Comparison of ENCODE assay signal across 8 cellular contexts in genomic region chr16:81446318-81447275, GRCh38. TPM values are rescaled to one million over a fixed set of nuclear protein-coding genes. Genes with fewer than 3 reads are reported as not detected.
DNase-seq lines count a peak whose midpoint lies in the region; ATAC-seq, FAIRE-seq and TF ChIP-seq lines count a peak whose summit lies in the region.

No MANE protein-coding gene starts in this region.

- H3K4me3 ChIP-seq in Loucy (ENCODE audit: low read length, poor library complexity, severe bottlenecking) (peak overlapping the region; percentile 85), K562 (peak overlapping the region; percentile 54), stomach smooth muscle (ENCODE audit: low read length in 2 of 2) (peak overlapping the region; percentile 72 to 81)

- CTCF ChIA-PET in K562 (lab: Yijun Ruan, JAX; ENCODE audit: low intra/inter-chr PET ratio): no interaction called here

- peaks cover 43% of the 10 kb centered on the region for H4K20me1 ChIP-seq in Loucy (ENCODE audit: insufficient read depth, low read length, poor library complexity, severe bottlenecking)
- peaks cover 24% of the 10 kb centered on the region for H4K20me1 ChIP-seq in K562 (replicated peaks; ENCODE audit: control insufficient read depth, insufficient read depth, low read length)

- POLR2A ChIA-PET in K562 (lab: Yijun Ruan, JAX): interaction anchor here (0.7 to 1.9 kb wide), 6 partner anchors 11 to 52 kb away, joined by 3 to 7 read pairs (median 4); no protein-coding TSS in a partner anchor

- TF ChIP-seq CTCF in Loucy (conservative IDR thresholded peaks at IDR 0.05; ENCODE audit: low read length): no peak
- TF ChIP-seq CTCF in K562 (IDR thresholded peaks at IDR 0.05 in 2 of 3, conservative IDR thresholded peaks at IDR 0.05 in 1 of 3; ENCODE audit: insufficient read depth in 2 of 3, low read depth in 1 of 3, low read length in 3 of 3): no peak

- H3K36me3 ChIP-seq in Loucy (ENCODE audit: insufficient read depth, low read length): no peaks in the 10 kb centered on the region
- H3K36me3 ChIP-seq in K562 (ENCODE audit: control insufficient read depth, insufficient read depth, low read length): peaks cover 13% of the 10 kb centered on the region; the same call in 2 of the 3 replicates
- no peaks in the 10 kb centered on the region for H3K36me3 ChIP-seq in stomach smooth muscle (ENCODE audit: control insufficient read depth in 2 of 2, insufficient read depth in 2 of 2, low read length in 2 of 2)

- peaks cover 3% of the 10 kb centered on the region for H3K9me1 ChIP-seq in K562 (ENCODE audit: control insufficient read depth, insufficient read depth, low read length)

- H3K79me2 ChIP-seq in Loucy (ENCODE audit: insufficient read depth, low read length): peaks cover 65% of the 10 kb centered on the region
- H3K79me2 ChIP-seq in K562 (ENCODE audit: control insufficient read depth, insufficient read depth, low read length): peaks cover 66% of the 10 kb centered on the region

- 0 out of 2 replicates have a peak overlapping the region, but pooled peaks have one; percentile 2 for H2AFZ ChIP-seq in Loucy (ENCODE audit: low read length)
- H2AFZ ChIP-seq in K562 (ENCODE audit: low read depth, low read length): no peak overlapping the region

- peak overlapping the region; percentile 94 for H3K4me2 ChIP-seq in Loucy (ENCODE audit: low read depth, low read length, poor library complexity, severe bottlenecking)
- peak overlapping the region; percentile 97 for H3K4me2 ChIP-seq in K562 (ENCODE audit: insufficient read depth, low read length)

- H3K27ac ChIP-seq in K562 (ENCODE audit: extremely low read depth, low read depth, low read length): peak overlapping the region; percentile 70
- peak overlapping the region; percentile 67 for H3K27ac ChIP-seq in stomach smooth muscle (ENCODE audit: low read length)

- intact Hi-C loops in K562 (cut with micrococcal nuclease) (loop anchor here (5.0 kb wide), 1 partner anchor 36 kb away; no protein-coding TSS in a partner anchor), left colon (cut with DNase I, micrococcal nuclease) (no loop called here)

- no peaks in the 10 kb centered on the region for H3F3A ChIP-seq in Loucy (ENCODE audit: low read depth)

- BruUV-seq in K562 (replicated peaks; lab: Mats Ljungman, UMichigan): TSS peak; percentile 42

- FAIRE-seq in K562 (lab: Jason Lieb, UNC): peak; percentile 44

- H3K4me1 ChIP-seq in Loucy (ENCODE audit: insufficient read depth, low read length, poor library complexity, severe bottlenecking) (peaks cover 55% of the 10 kb centered on the region), K562 (replicated peaks in 1 of 2; ENCODE audit: control insufficient read depth in 2 of 2, insufficient read depth in 2 of 2, low read length in 2 of 2) (peaks cover 47 to 50% of the 10 kb centered on the region in 2 experiments), stomach smooth muscle (ENCODE audit: control insufficient read depth, insufficient read depth, low read length) (peaks cover 31% of the 10 kb centered on the region)

- ATAC-seq in K562 (no peak; the same call in 2 of the 3 replicates), left colon (peak; percentile 24), GM21737 (IDR thresholded peaks at IDR 0.05; ENCODE audit: unreplicated experiment) (no peak)

- 0 out of 4 replicates have a peak, but pooled peaks of 1 of the 2 experiments have one; percentile 4 for TF ChIP-seq RAD21 in K562 (CRISPR knock-in tag; conservative IDR thresholded peaks at IDR 0.05 in 1 of 2, IDR thresholded peaks at IDR 0.05 in 1 of 2)

- H3K9ac ChIP-seq in Loucy (ENCODE audit: low read depth, low read length, poor library complexity, severe bottlenecking) (peak overlapping the region; percentile 86), K562 (ENCODE audit: insufficient read depth in 1 of 2, low read depth in 2 of 2, low read length in 2 of 2) (peak overlapping the region; percentile 67 to 95), stomach smooth muscle (ENCODE audit: low read length in 2 of 2) (peak overlapping the region; percentile 71 to 73)

- DNase-seq in ELF-1 (ENCODE audit: low read depth, low spot score) (peak; percentile 44), K562 (ENCODE audit: extremely low read depth in 1 of 4, low spot score in 3 of 4) (peak in 1 of 4 experiments; percentile 49), left colon (peak; percentile 66 to 68), NCI-H510A treated with DMSO at 0.1 percent for 48 hours (lab: John Stamatoyannopoulos, UW) (no peak), NCI-H1694 (lab: John Stamatoyannopoulos, UW) (no peak)

- TF ChIP-seq EP300 in K562 (IDR thresholded peaks at IDR 0.05; ENCODE audit: low read length): no peak

- H3K27me3 ChIP-seq in Loucy (ENCODE audit: insufficient read depth, low read length, poor library complexity, severe bottlenecking) (no peaks in the 10 kb centered on the region), K562 (ENCODE audit: control insufficient read depth in 2 of 2, insufficient read depth in 2 of 2, low read length in 2 of 2) (peaks cover 16 to 24% of the 10 kb centered on the region in 2 experiments), stomach smooth muscle (ENCODE audit: control insufficient read depth in 1 of 2, insufficient read depth in 2 of 2, low read length in 2 of 2) (no peaks in the 10 kb centered on the region)

- no peaks in the 10 kb centered on the region for H3K9me2 ChIP-seq in Loucy (replicated peaks; ENCODE audit: low read depth, low read length)

- WGBS in K562 (ENCODE audit: insufficient coverage, low coverage, missing lambda C conversion rate): 8% methylated on average over 29 of the region's 31 CpGs

- TF ChIP-seq POLR2A in K562 (conservative IDR thresholded peaks at IDR 0.05): no peak

- H3K9me3 ChIP-seq in Loucy (ENCODE audit: insufficient read depth, low read depth, low read length): no peaks in the 10 kb centered on the region
- peaks cover 5% of the 10 kb centered on the region; the same call in 1 of the 2 replicates for H3K9me3 ChIP-seq in K562 (replicated peaks; ENCODE audit: control insufficient read depth, insufficient read depth, low read depth, low read length)
- no peaks in the 10 kb centered on the region for H3K9me3 ChIP-seq in stomach smooth muscle (ENCODE audit: control insufficient read depth in 2 of 2, low read length in 2 of 2)

- in situ Hi-C loops in K562 (cut with MboI): no loop called here

TF ChIP-seq in K562, 482 proteins besides CTCF, POLR2A, EP300 and RAD21 (continues in another document):
- TF ChIP-seq ZNF41 (CRISPR knock-in tag; conservative IDR thresholded peaks at IDR 0.05): no peak
- no peak for TF ChIP-seq ZBTB12 (CRISPR knock-in tag; IDR thresholded peaks at IDR 0.05)

RNA-seq across cellular contexts. Expression of gene CMIP, which starts 2.0 kb away (rescaled TPM):
- total RNA-seq in K562 (2011; cell fraction: chromatin; rRNA removed; ENCODE audit: low replicate concordance): 107 and 183 TPM in 2 replicates
- 75.7 and 79.0 TPM in 2 replicates for total RNA-seq in K562 (2011; cell fraction: nucleolus; rRNA removed)
- total RNA-seq in K562 (2011; cell fraction: nucleoplasm; rRNA removed): 101 and 152 TPM in 2 replicates
- total RNA-seq in K562 (2014; rRNA removed): 16.1 and 19.1 TPM in 2 replicates
- 10.3 and 10.8 TPM in 2 replicates for total RNA-seq in K562 (2014; rRNA removed; fragmentation: Illumina TruSeq; extraction: Trizol)
- 9.7 and 11.5 TPM in 2 replicates for total RNA-seq in K562 (2015; rRNA removed; fragmentation: Illumina TruSeq; extraction: Trizol)
- 66.4 and 82.5 TPM in 2 replicates for total RNA-seq in K562 (2021)
- 8.1 and 19.2 TPM in 2 replicates for polyA plus RNA-seq in K562 (2011; rRNA removed)
- polyA plus RNA-seq in K562 (2011; cell fraction: cytosol; rRNA removed): 17.6 and 21.0 TPM in 2 replicates
- 46.1 and 50.8 TPM in 2 replicates for polyA plus RNA-seq in K562 (2011; cell fraction: nucleus; rRNA removed)
- polyA plus RNA-seq in K562 (2012): 51.9 and 88.9 TPM in 2 replicates
- 39.4 and 41.6 TPM in 2 replicates for polyA plus RNA-seq in K562 (2014; fragmentation: Illumina TruSeq; extraction: Trizol)
- polyA plus RNA-seq in K562 (2014; fragmentation: Nextera tagmentation; extraction: Ambion mirVana): 1 to 10 TPM in 1 of 2 experiments, under 1 TPM in 1; 0.94 to 1.9 TPM
- polyA plus RNA-seq in K562 (2014; rRNA removed): 15.6 and 21.0 TPM in 2 replicates
- 20.3 and 24.1 TPM in 2 replicates for polyA minus RNA-seq in K562 (2011; rRNA and poly(A)+ RNA removed)
- 45.6 and 90.6 TPM in 2 replicates for polyA minus RNA-seq in K562 (2011; cell fraction: cytosol; rRNA and poly(A)+ RNA removed)
- 26.0 and 43.0 TPM in 2 replicates for polyA minus RNA-seq in K562 (2011; cell fraction: nucleus; rRNA and poly(A)+ RNA removed)
- total RNA-seq in left colon: 10 to 100 TPM; 81.8 to 84.5 TPM

Comparison
In these comparisons a context has a peak if more than half of its experiments do, and no peak if none do; other contexts are left out.
1. DNase-seq: peak in ELF-1 (single experiment) and left colon (2 of 2); none in NCI-H510A treated with DMSO at 0.1 percent for 48 hours (single experiment) and NCI-H1694 (single experiment).
2. Peak in every context shown above with its lines, with median percentiles within 50 percentile points of each other: H3K4me3 ChIP-seq and H3K9ac ChIP-seq.